In the genomic region with DNA sequence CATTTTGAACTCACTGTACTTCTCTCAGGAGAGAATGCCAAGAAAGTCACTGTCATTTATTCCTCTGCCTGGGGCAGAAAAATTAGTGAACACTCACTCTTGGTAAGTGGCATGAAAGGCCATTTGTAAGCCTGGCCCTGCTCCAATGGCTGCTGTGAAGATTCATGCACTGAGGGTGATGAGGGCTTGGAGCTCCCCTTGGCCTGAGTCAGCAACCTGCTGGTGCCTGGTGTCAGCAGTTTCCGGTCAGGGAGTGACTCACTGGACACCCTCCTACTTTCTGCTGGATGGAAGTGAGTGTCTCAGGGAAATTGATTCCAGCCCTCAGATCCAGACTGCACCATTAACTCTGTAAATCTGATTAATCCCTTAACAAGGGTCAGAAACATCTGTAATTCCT, we compare ENCODE assay signal across 12 cellular contexts. TPM values are rescaled to one million over a fixed set of nuclear protein-coding genes. Genes with fewer than 3 reads are reported as not detected.
DNase-seq lines count a peak whose midpoint lies in the region; ATAC-seq and TF ChIP-seq lines count a peak whose summit lies in the region.
"Had no signal": no experiment of that assay in that cellular context is flagged by ENCODE, and none has a peak within 500 bp of the region (broad histone marks: within the 10 kb centered on the region; RNA-seq: fewer than 3 reads in every experiment).

No MANE protein-coding gene starts in this region.

- no peak overlapping the region for H3K27ac ChIP-seq in tibial nerve

- H3K9me3 ChIP-seq in tibial nerve = peaks cover 0 to 5% (median 2%) of the 10 kb centered on the region in 4 donors
- H3K9me3 ChIP-seq: HAP-1 had no signal

- no peaks in the 10 kb centered on the region for H3K27me3 ChIP-seq in tibial nerve

- TF ChIP-seq POLR2A in tibial nerve (IDR thresholded peaks at IDR 0.05) = no peak

- 11 to 23% methylated on average over 1 of the region's 1 CpG for WGBS in tibial nerve, 2 donors

- TF ChIP-seq CTCF in fibroblast of villous mesenchyme (IDR thresholded peaks at IDR 0.05; ENCODE audit: insufficient read depth, low read depth, low read length) (no peak), tibial nerve (IDR thresholded peaks at IDR 0.05) (no peak), endothelial cell (IDR thresholded peaks at IDR 0.05; ENCODE audit: unreplicated experiment) (no peak)

- H3K36me3 ChIP-seq in tibial nerve = no peaks in the 10 kb centered on the region
- H3K36me3 ChIP-seq: HAP-1 had no signal

- H3K4me1 Mint-ChIP-seq in activated CD4-positive, alpha-beta T cell treated with anti-CD3 and anti-CD28 coated beads for 36 hours = no peaks in the 10 kb centered on the region
- no peaks in the 10 kb centered on the region for H3K4me1 Mint-ChIP-seq in stimulated activated effector memory CD8-positive, alpha-beta T cell treated with anti-CD3 and anti-CD28 coated beads, Interleukin-12 subunit alpha, Interleukin-12 subunit beta, amount 100 ng/mL, for 72 hours
- H3K4me1 Mint-ChIP-seq in endothelial cell (ENCODE audit: unreplicated experiment) = no peaks in the 10 kb centered on the region
- H3K4me1 Mint-ChIP-seq: B cell, memory B cell had no signal

- in situ Hi-C loops in SK-MEL-5 (cut with HindIII; ENCODE audit: low pct_unique_long_range_greater_than_20kb, low sequenced_read_pairs) = no loop called here

- ATAC-seq in activated CD4-positive, alpha-beta T cell treated with anti-CD3 and anti-CD28 coated beads for 36 hours = no peak
- ATAC-seq in stimulated activated effector memory CD8-positive, alpha-beta T cell treated with anti-CD3 and anti-CD28 coated beads, Interleukin-12 subunit alpha, Interleukin-12 subunit beta, amount 100 ng/mL, for 72 hours = peak; percentile 72

- CTCF ChIA-PET in activated CD4-positive, alpha-beta T cell treated with anti-CD3 and anti-CD28 coated beads for 36 hours (lab: Charles Lee) = interaction anchor here (1.8 kb wide), 1 partner anchor 43 kb away, joined by 4 read pairs; no protein-coding TSS in a partner anchor

- peaks cover 7% of the 10 kb centered on the region for H3K9me3 Mint-ChIP-seq in activated CD4-positive, alpha-beta T cell treated with anti-CD3 and anti-CD28 coated beads for 36 hours (ENCODE audit: low read depth)
- peaks cover 3% of the 10 kb centered on the region for H3K9me3 Mint-ChIP-seq in stimulated activated effector memory CD8-positive, alpha-beta T cell treated with anti-CD3 and anti-CD28 coated beads, Interleukin-12 subunit alpha, Interleukin-12 subunit beta, amount 100 ng/mL, for 72 hours
- H3K9me3 Mint-ChIP-seq in endothelial cell (ENCODE audit: unreplicated experiment) = no peaks in the 10 kb centered on the region

- H3K4me3 Mint-ChIP-seq in activated CD4-positive, alpha-beta T cell treated with anti-CD3 and anti-CD28 coated beads for 36 hours = no peak overlapping the region
- H3K4me3 Mint-ChIP-seq in stimulated activated effector memory CD8-positive, alpha-beta T cell treated with anti-CD3 and anti-CD28 coated beads, Interleukin-12 subunit alpha, Interleukin-12 subunit beta, amount 100 ng/mL, for 72 hours = no peak overlapping the region
- H3K4me3 Mint-ChIP-seq in endothelial cell (ENCODE audit: unreplicated experiment) = no peak overlapping the region
- H3K4me3 Mint-ChIP-seq: B cell, memory B cell had no signal

- peaks cover 4% of the 10 kb centered on the region for H3K27me3 Mint-ChIP-seq in activated CD4-positive, alpha-beta T cell treated with anti-CD3 and anti-CD28 coated beads for 36 hours
- H3K27me3 Mint-ChIP-seq in endothelial cell (ENCODE audit: unreplicated experiment) = peaks cover 4% of the 10 kb centered on the region

- intact Hi-C loops in activated CD4-positive, alpha-beta T cell treated with anti-CD3 and anti-CD28 coated beads for 36 hours (cut with DNase I, micrococcal nuclease) = no loop called here

- POLR2A ChIA-PET in activated CD4-positive, alpha-beta T cell treated with anti-CD3 and anti-CD28 coated beads for 36 hours (lab: Charles Lee) = no interaction called here

- no peak for TF ChIP-seq EP300 in tibial nerve (IDR thresholded peaks at IDR 0.05)

- H3K27ac Mint-ChIP-seq in activated CD4-positive, alpha-beta T cell treated with anti-CD3 and anti-CD28 coated beads for 36 hours = no peak overlapping the region
- no peak overlapping the region for H3K27ac Mint-ChIP-seq in stimulated activated effector memory CD8-positive, alpha-beta T cell treated with anti-CD3 and anti-CD28 coated beads, Interleukin-12 subunit alpha, Interleukin-12 subunit beta, amount 100 ng/mL, for 72 hours
- H3K27ac Mint-ChIP-seq in endothelial cell (ENCODE audit: unreplicated experiment) = no peak overlapping the region
- H3K27ac Mint-ChIP-seq: B cell, memory B cell had no signal

- DNase-seq in activated CD4-positive, alpha-beta T cell treated with anti-CD3 and anti-CD28 coated beads for 36 hours = peak; percentile 21
- no peak for DNase-seq in activated CD4-positive, alpha-beta T cell treated with anti-CD3 and anti-CD28 coated beads, Interleukin-2, amount 50 U/mL, for 4 hours
- DNase-seq in SK-MEL-5 (ENCODE audit: low read depth, low spot score) (peak; percentile 77), fibroblast of villous mesenchyme (ENCODE audit: low read depth) (peak; percentile 81), NCI-H510A (lab: John Stamatoyannopoulos, UW) (no peak), tibial nerve (ENCODE audit: low spot score in 2 of 2) (no peak), endothelial cell (ENCODE audit: low spot score) (no peak)
- DNase-seq in stimulated activated effector memory CD8-positive, alpha-beta T cell treated with anti-CD3 and anti-CD28 coated beads, Interleukin-12 subunit alpha, Interleukin-12 subunit beta, amount 100 ng/mL, for 72 hours (ENCODE audit: low spot score in 2 of 2) = no peak
- DNase-seq: stimulated activated CD8-positive, alpha-beta memory T cell treated with anti-CD3 and anti-CD28 coated beads, Interleukin-4, amount 100 ng/mL, for 48 hours had no signal

- H3K4me3 ChIP-seq in fibroblast of villous mesenchyme (ENCODE audit: low read depth, low read length) = no peak overlapping the region
- no peak overlapping the region for H3K4me3 ChIP-seq in tibial nerve
- H3K4me3 ChIP-seq: HAP-1 had no signal

- no peaks in the 10 kb centered on the region for H3K4me1 ChIP-seq in tibial nerve
- H3K4me1 ChIP-seq: HAP-1 had no signal

- H3K36me3 Mint-ChIP-seq in activated CD4-positive, alpha-beta T cell treated with anti-CD3 and anti-CD28 coated beads for 36 hours (ENCODE audit: low read depth) = peaks cover 2% of the 10 kb centered on the region
- no peaks in the 10 kb centered on the region for H3K36me3 Mint-ChIP-seq in stimulated activated effector memory CD8-positive, alpha-beta T cell treated with anti-CD3 and anti-CD28 coated beads, Interleukin-12 subunit alpha, Interleukin-12 subunit beta, amount 100 ng/mL, for 72 hours
- H3K36me3 Mint-ChIP-seq in endothelial cell (ENCODE audit: low read depth, unreplicated experiment) = no peaks in the 10 kb centered on the region

RNA-seq across cellular contexts. Expression of a gene that starts 37.6 kb away (rescaled TPM):
- 100 to 1,000 TPM; 228 to 344 TPM for total RNA-seq in activated CD4-positive, alpha-beta T cell treated with anti-CD3 and anti-CD28 coated beads for 36 hours
- 221 and 235 TPM in 2 replicates for total RNA-seq in SK-MEL-5 (2014; rRNA removed; shearing (Covaris generic))
- polyA plus RNA-seq in SK-MEL-5 (2015; cell fraction: cytosol; rRNA removed) = 180 and 191 TPM in 2 replicates
- 909 and 970 TPM in 2 replicates for polyA plus RNA-seq in SK-MEL-5 (2015; cell fraction: nucleus; rRNA removed)
- total RNA-seq in fibroblast of villous mesenchyme (150 and 182 TPM in 2 replicates), tibial nerve (100 to 1,000 TPM; 134 to 216 (median 201) TPM), endothelial cell (ENCODE audit: unreplicated experiment) (132 TPM)

Comparison
In these comparisons a context has a peak if more than half of its experiments do, and no peak if none do; other contexts are left out.
1. DNase-seq: peak in activated CD4-positive, alpha-beta T cell treated with anti-CD3 and anti-CD28 coated beads for 36 hours (single experiment), SK-MEL-5 (single experiment) and fibroblast of villous mesenchyme (single experiment); none in activated CD4-positive, alpha-beta T cell treated with anti-CD3 and anti-CD28 coated beads, Interleukin-2, amount 50 U/mL, for 4 hours (0 of 2), stimulated activated effector memory CD8-positive, alpha-beta T cell treated with anti-CD3 and anti-CD28 coated beads, Interleukin-12 subunit alpha, Interleukin-12 subunit beta, amount 100 ng/mL, for 72 hours (0 of 2), NCI-H510A (single experiment), tibial nerve (0 of 2) and endothelial cell (single experiment).